In the genomic region with DNA sequence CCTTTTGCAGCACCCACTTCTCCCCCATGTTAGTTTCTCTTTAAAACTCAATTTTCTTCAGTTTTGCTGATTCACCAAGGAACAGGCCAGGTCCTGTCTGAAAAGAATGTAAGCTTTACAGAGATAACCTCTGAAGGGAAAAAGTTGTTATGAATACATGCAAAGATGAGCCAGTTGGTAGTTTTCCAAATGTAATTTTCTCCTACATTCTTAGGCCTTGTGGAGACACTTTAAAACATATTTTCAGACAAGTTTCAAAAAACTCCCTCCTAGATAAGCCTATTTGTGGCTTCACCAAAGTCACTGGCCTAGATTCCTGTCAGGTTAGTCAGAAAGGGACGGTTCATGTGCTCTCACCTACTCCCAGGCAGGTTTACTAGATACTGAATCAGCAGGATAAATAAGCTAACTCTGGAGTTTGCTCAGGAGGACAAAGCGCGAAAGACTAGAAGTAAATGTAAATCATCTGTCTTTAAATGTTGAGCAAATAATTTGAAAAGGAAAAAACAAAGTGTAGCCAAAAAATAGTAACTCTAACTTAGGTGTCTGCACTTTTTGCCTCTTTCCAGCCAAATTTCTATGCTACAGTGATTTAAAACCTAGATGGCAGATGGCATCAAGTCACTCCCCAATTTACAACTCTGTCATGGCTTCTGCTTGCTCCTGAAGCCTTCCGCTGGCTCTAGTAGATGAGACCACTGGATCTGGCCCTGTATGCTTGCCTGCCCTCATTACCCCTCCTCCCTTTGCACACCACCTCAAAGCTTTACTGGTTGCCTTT, we compare ENCODE assay signal across 10 cellular contexts. TPM values are rescaled to one million over a fixed set of nuclear protein-coding genes. Genes with fewer than 3 reads are reported as not detected.
DNase-seq lines count a peak whose midpoint lies in the region; ATAC-seq and TF ChIP-seq lines count a peak whose summit lies in the region.
"Had no signal": no experiment of that assay in that cellular context is flagged by ENCODE, and none has a peak within 500 bp of the region (broad histone marks: within the 10 kb centered on the region; RNA-seq: fewer than 3 reads in every experiment).

No MANE protein-coding gene starts in this region.

- no peak overlapping the region for H3K4me3 ChIP-seq in AG10803 (ENCODE audit: low read length)
- H3K4me3 ChIP-seq in mammary epithelial cell (replicated peaks in 1 of 3; ENCODE audit: insufficient read depth in 1 of 3, low read depth in 2 of 3, low read length in 3 of 3): peak overlapping the region in 2 of 3 experiments; percentile 3 to 19
- no peak overlapping the region for H3K4me3 ChIP-seq in mesenchymal stem cell (ENCODE audit: insufficient read depth in 1 of 2, low read depth in 1 of 2, low read length in 2 of 2)
- H3K4me3 ChIP-seq in HAP-1: no peak overlapping the region
- H3K4me3 ChIP-seq: tibial nerve had no signal

- CTCF ChIA-PET in mammary epithelial cell (lab: Charles Lee; ENCODE audit: low non-redundant PET): interaction anchor here (0.6 kb wide), 1 partner anchor 75 kb away, joined by 3 read pairs; no protein-coding TSS in a partner anchor

- intact Hi-C loops in mammary epithelial cell (cut with micrococcal nuclease): loop anchor here (1.0 kb wide), 1 partner anchor 57 kb away; no protein-coding TSS in a partner anchor

- no TSS peak for BruUV-seq in mammary epithelial cell (replicated peaks; lab: Mats Ljungman, UMichigan)

- H3K4ac ChIP-seq in mesenchymal stem cell (ENCODE audit: low read depth in 1 of 2, low read length in 2 of 2): no peak overlapping the region

- H3K9ac ChIP-seq in mammary epithelial cell (ENCODE audit: insufficient read depth, low read length) (peak overlapping the region; percentile 56), mesenchymal stem cell (ENCODE audit: low read length) (peak overlapping the region; percentile 62)

- H2BK5ac ChIP-seq in mesenchymal stem cell (ENCODE audit: low read depth, low read length, poor library complexity, severe bottlenecking): peak overlapping the region; percentile 46

- in situ Hi-C loops in mammary epithelial cell (cut with MboI; ENCODE audit: low sequenced_read_pairs in 2 of 2): loop anchor here (10.0 kb wide), 2 partner anchors 59 to 81 kb away; no protein-coding TSS in a partner anchor
- in situ Hi-C loops in HAP-1 (cut with MboI; ENCODE audit: low sequenced_read_pairs): no loop called here

- peaks cover 2% of the 10 kb centered on the region for H3K79me2 ChIP-seq in mammary epithelial cell (ENCODE audit: insufficient read depth, low read length)

- H3K4me2 ChIP-seq in mammary epithelial cell (ENCODE audit: insufficient read depth, low read depth, low read length): peak overlapping the region; percentile 63
- H3K4me2 ChIP-seq in mesenchymal stem cell (ENCODE audit: low read length, poor library complexity, severe bottlenecking): no peak overlapping the region

- peaks cover 4% of the 10 kb centered on the region for H3K79me1 ChIP-seq in mesenchymal stem cell (replicated peaks; ENCODE audit: low read length, poor library complexity, severe bottlenecking)

- H4K20me1 ChIP-seq in mammary epithelial cell (ENCODE audit: insufficient read depth, low read length): no peaks in the 10 kb centered on the region

- dilution Hi-C loops in mammary epithelial cell (cut with HindIII; ENCODE audit: low sequenced_read_pairs): loop anchor here (5.0 kb wide), 1 partner anchor 74 kb away; no protein-coding TSS in a partner anchor

- no peak overlapping the region for H4K8ac ChIP-seq in mesenchymal stem cell (ENCODE audit: low read length)

- no peak for ATAC-seq in GM18909 (IDR thresholded peaks at IDR 0.05; ENCODE audit: poor library complexity, unreplicated experiment)

- H2BK120ac ChIP-seq in mesenchymal stem cell (ENCODE audit: low read depth, low read length): no peak overlapping the region

- no peaks in the 10 kb centered on the region for H3K36me3 ChIP-seq in mammary epithelial cell (ENCODE audit: insufficient read depth, low read length)
- peaks cover 0 to 1% of the 10 kb centered on the region in 2 experiments for H3K36me3 ChIP-seq in mesenchymal stem cell (ENCODE audit: control insufficient read depth in 1 of 2, insufficient read depth in 2 of 2, low read depth in 1 of 2, low read length in 2 of 2)
- H3K36me3 ChIP-seq in HAP-1 (replicated peaks): no peaks in the 10 kb centered on the region
- H3K36me3 ChIP-seq: tibial nerve had no signal

- DNase-seq in AG10803 (ENCODE audit: low read depth): peak; percentile 87
- peak; percentile 27 for DNase-seq in HuH-7.5 (ENCODE audit: low spot score)
- DNase-seq in mammary epithelial cell: peak; percentile 97
- DNase-seq in mesenchymal stem cell: peak; percentile 72
- DNase-seq in NCI-H1048 (lab: John Stamatoyannopoulos, UW): no peak
- DNase-seq in HAP-1 (ENCODE audit: low spot score in 2 of 2): no peak
- no peak for DNase-seq in NCI-H524 treated with DMSO at 0.1 percent for 48 hours (lab: John Stamatoyannopoulos, UW)
- DNase-seq: stimulated activated CD4-positive, alpha-beta T cell treated with anti-CD3 and anti-CD28 coated beads, Interleukin-12 subunit alpha, Interleukin-12 subunit beta, amount 100 ng/mL, for 4 hours had no signal

- H3K27ac ChIP-seq in mammary epithelial cell (ENCODE audit: insufficient read depth, low read depth, low read length) (peak overlapping the region; percentile 88), mesenchymal stem cell (ENCODE audit: low read length, poor library complexity, severe bottlenecking) (peak overlapping the region; percentile 86)
- H3K27ac ChIP-seq: tibial nerve had no signal

- peak overlapping the region; percentile 71 for H2AK5ac ChIP-seq in mesenchymal stem cell (ENCODE audit: low read length, severe bottlenecking)

- H3K14ac ChIP-seq in mesenchymal stem cell (ENCODE audit: low read length in 2 of 2): no peak overlapping the region

- peak overlapping the region; percentile 4 to 84 for H2BK12ac ChIP-seq in mesenchymal stem cell (ENCODE audit: low read length in 2 of 2)

- H4K91ac ChIP-seq in mesenchymal stem cell (ENCODE audit: low read length): peak overlapping the region; percentile 75

- H3K4me1 ChIP-seq in mammary epithelial cell (ENCODE audit: insufficient read depth, low read length) (peaks cover 34% of the 10 kb centered on the region), mesenchymal stem cell (ENCODE audit: control insufficient read depth, insufficient read depth, low read depth, low read length) (peaks cover 4% of the 10 kb centered on the region), HAP-1 (peaks cover 6% of the 10 kb centered on the region; the same call in 1 of the 2 replicates)

- H2AFZ ChIP-seq in mammary epithelial cell (ENCODE audit: low read depth, low read length) (peak overlapping the region; percentile 54), mesenchymal stem cell (ENCODE audit: low read depth, low read length) (no peak overlapping the region)

- H3K23ac ChIP-seq in mesenchymal stem cell (ENCODE audit: low read length in 2 of 2): no peak overlapping the region

- H2BK15ac ChIP-seq in mesenchymal stem cell (ENCODE audit: low read depth, poor library complexity, severe bottlenecking): no peak overlapping the region

- H3K9me3 ChIP-seq in mammary epithelial cell (replicated peaks; ENCODE audit: insufficient read depth, low read length) (no peaks in the 10 kb centered on the region), mesenchymal stem cell (ENCODE audit: control insufficient read depth, low read length) (no peaks in the 10 kb centered on the region), HAP-1 (no peaks in the 10 kb centered on the region)
- H3K9me3 ChIP-seq: tibial nerve had no signal

- peak overlapping the region in 1 of 2 experiments; percentile 75 for H3K18ac ChIP-seq in mesenchymal stem cell (ENCODE audit: low read depth in 1 of 2, low read length in 2 of 2)

- TF ChIP-seq CTCF in AG10803 (conservative IDR thresholded peaks at IDR 0.05; ENCODE audit: low read length): no peak
- no peak for TF ChIP-seq CTCF in mammary epithelial cell (conservative IDR thresholded peaks at IDR 0.05 in 1 of 2, IDR thresholded peaks at IDR 0.05 in 1 of 2; ENCODE audit: extremely low read depth in 1 of 2, insufficient read depth in 1 of 2, low read depth in 1 of 2, low read length in 2 of 2)

- no peaks in the 10 kb centered on the region for H3K27me3 ChIP-seq in mammary epithelial cell (ENCODE audit: insufficient read depth, low read length)
- H3K27me3 ChIP-seq in mesenchymal stem cell (ENCODE audit: control insufficient read depth in 1 of 2, insufficient read depth in 1 of 2, low read length in 2 of 2): no peaks in the 10 kb centered on the region
- no peaks in the 10 kb centered on the region for H3K27me3 ChIP-seq in HAP-1 (ENCODE audit: low read depth)
- H3K27me3 ChIP-seq: tibial nerve had no signal

- 5% methylated on average over 4 of the region's 4 CpGs for WGBS in mammary epithelial cell (ENCODE audit: low coverage, missing lambda C conversion rate)
- WGBS in mesenchymal stem cell: 65% methylated on average over 4 of the region's 4 CpGs

RNA-seq across cellular contexts. Expression of a gene that starts 4.9 kb away (rescaled TPM):
- total RNA-seq in mammary epithelial cell: 100 to 1,000 TPM; 118 to 148 TPM
- 149 TPM for polyA plus RNA-seq in mammary epithelial cell
- 91.8 TPM for polyA minus RNA-seq in mammary epithelial cell
- 206 TPM for polyA plus RNA-seq in mesenchymal stem cell (2013, experiment 1 of 2)
- polyA plus RNA-seq in mesenchymal stem cell (2013, experiment 2 of 2): 208 TPM

RNA-seq across cellular contexts. Expression of a gene that starts 5.2 kb away (rescaled TPM):
- total RNA-seq in mammary epithelial cell: 10 to 100 TPM; 62.5 to 67.5 TPM
- polyA plus RNA-seq in mammary epithelial cell: 43.9 TPM
- polyA minus RNA-seq in mammary epithelial cell: 65.8 TPM
- 32.3 TPM for polyA plus RNA-seq in mesenchymal stem cell (2013, experiment 1 of 2)
- polyA plus RNA-seq in mesenchymal stem cell (2013, experiment 2 of 2): 31.2 TPM

Comparison
In these comparisons a context has a peak if more than half of its experiments do, and no peak if none do; other contexts are left out.
1. DNase-seq: peak in AG10803 (single experiment), HuH-7.5 (single experiment), mammary epithelial cell (single experiment) and mesenchymal stem cell (single experiment); none in NCI-H1048 (single experiment), HAP-1 (0 of 2) and NCI-H524 treated with DMSO at 0.1 percent for 48 hours (single experiment).
2. H3K4me3 ChIP-seq: peak in mammary epithelial cell (2 of 3); none in AG10803 (single experiment), mesenchymal stem cell (0 of 2) and HAP-1 (single experiment).